1 cellular context compared by ENCODE assay signal in genomic region chr10:32409741-32410140, GRCh38.
A peak's percentile ranks its signal among the peaks of the same experiment; 100 is the strongest.
TF ChIP-seq lines count a peak whose summit lies in the region.

No MANE protein-coding gene starts in this region.

TF ChIP-seq in A549, 52 proteins besides CTCF, POLR2A, EP300 and RAD21:
- TF ChIP-seq REST (IDR thresholded peaks at IDR 0.05): no peak
- TF ChIP-seq PBX3 (IDR thresholded peaks at IDR 0.05): no peak
- TF ChIP-seq FOXS1 (CRISPR knock-in tag; IDR thresholded peaks at IDR 0.05): no peak
- no peak for TF ChIP-seq MAZ (IDR thresholded peaks at IDR 0.05; ENCODE audit: borderline replicate concordance, low read depth, low read length)
- no peak for TF ChIP-seq FOSL2 (IDR thresholded peaks at IDR 0.05)
- TF ChIP-seq FOSL2 (CRISPR knock-in tag; IDR thresholded peaks at IDR 0.05): peak; percentile 25; the same call in 1 of the 2 replicates
- TF ChIP-seq HOXB5 (CRISPR knock-in tag; IDR thresholded peaks at IDR 0.05): no peak
- TF ChIP-seq EHMT2 (IDR thresholded peaks at IDR 0.05; ENCODE audit: low read depth): no peak
- TF ChIP-seq JUNB (IDR thresholded peaks at IDR 0.05): no peak
TF ChIP-seq in A549: peak in this region for 1.
